1 cellular context compared by ENCODE assay signal in genomic region chr13:102233566-102234208, GRCh38.
TF ChIP-seq lines count a peak whose summit lies in the region.

No MANE protein-coding gene starts in this region.

TF ChIP-seq in HepG2, 621 proteins besides CTCF, POLR2A, EP300 and RAD21 (continued from another document):
- no peak for TF ChIP-seq DRAP1 (CRISPR knock-in tag; IDR thresholded peaks at IDR 0.05)
- TF ChIP-seq ZNF280D (CRISPR knock-in tag; IDR thresholded peaks at IDR 0.05) = no peak
- no peak for TF ChIP-seq PHB2 (IDR thresholded peaks at IDR 0.05; ENCODE audit: partially characterized antibody)
- TF ChIP-seq ZNF597 (CRISPR knock-in tag; IDR thresholded peaks at IDR 0.05) = no peak
